Comparison of ENCODE assay signal across 9 cellular contexts in genomic region chr12:100566887-100567637, GRCh38. TPM values are rescaled to one million over a fixed set of nuclear protein-coding genes. Genes with fewer than 3 reads are reported as not detected.
DNase-seq lines count a peak whose midpoint lies in the region; ATAC-seq and TF ChIP-seq lines count a peak whose summit lies in the region.
"Had no signal": no experiment of that assay in that cellular context is flagged by ENCODE, and none has a peak within 500 bp of the region (broad histone marks: within the 10 kb centered on the region; RNA-seq: fewer than 3 reads in every experiment).

No MANE protein-coding gene starts in this region.

- no peak for TF ChIP-seq CTCF in GM12864 (IDR thresholded peaks at IDR 0.05; ENCODE audit: low read depth, low read length, missing control alignments)
- TF ChIP-seq CTCF in heart right ventricle (IDR thresholded peaks at IDR 0.05), result no peak
- TF ChIP-seq CTCF in neural progenitor cell (IDR thresholded peaks at IDR 0.05), result no peak

- H3K9me3 Mint-ChIP-seq in neural progenitor cell, result no peaks in the 10 kb centered on the region
- H3K9me3 Mint-ChIP-seq in immature natural killer cell, result peaks cover 0 to 1% (median 0%) of the 10 kb centered on the region in 6 donors
- H3K9me3 Mint-ChIP-seq in CD8-positive, alpha-beta memory T cell, result no peaks in the 10 kb centered on the region

- H3K4me1 ChIP-seq in heart right ventricle, result peaks cover 0 to 31% (median 15%) of the 10 kb centered on the region in 9 donors
- peaks cover 23% of the 10 kb centered on the region for H3K4me1 ChIP-seq in neural progenitor cell
- H3K4me1 ChIP-seq in CD8-positive, alpha-beta memory T cell (ENCODE audit: insufficient read depth, low read length), result no peaks in the 10 kb centered on the region
- H3K4me1 ChIP-seq: tibial artery had no signal

- no peak overlapping the region for H3K4me2 ChIP-seq in neural progenitor cell

- H3F3A ChIP-seq in neural progenitor cell (ENCODE audit: low read depth), result no peaks in the 10 kb centered on the region

- H3K27ac Mint-ChIP-seq in neural progenitor cell, result no peak overlapping the region
- no peak overlapping the region for H3K27ac Mint-ChIP-seq in immature natural killer cell
- no peak overlapping the region for H3K27ac Mint-ChIP-seq in CD8-positive, alpha-beta memory T cell

- H3K36me3 Mint-ChIP-seq in neural progenitor cell, result no peaks in the 10 kb centered on the region
- no peaks in the 10 kb centered on the region for H3K36me3 Mint-ChIP-seq in immature natural killer cell
- peaks cover 0 to 1% (median 0%) of the 10 kb centered on the region in 3 donors for H3K36me3 Mint-ChIP-seq in CD8-positive, alpha-beta memory T cell

- H3K27me3 ChIP-seq in heart right ventricle, result no peaks in the 10 kb centered on the region
- peaks cover 12% of the 10 kb centered on the region for H3K27me3 ChIP-seq in neural progenitor cell
- H3K27me3 ChIP-seq in CD8-positive, alpha-beta memory T cell (ENCODE audit: insufficient read depth, low read length, poor library complexity, severe bottlenecking), result no peaks in the 10 kb centered on the region
- H3K27me3 ChIP-seq: tibial artery had no signal

- no peak overlapping the region for H3K9ac ChIP-seq in neural progenitor cell

- intact Hi-C loops in heart right ventricle (cut with DNase I), result no loop called here

- no peaks in the 10 kb centered on the region for H3K79me2 ChIP-seq in neural progenitor cell (ENCODE audit: low read depth)

- no peaks in the 10 kb centered on the region for H4K20me1 ChIP-seq in neural progenitor cell (ENCODE audit: low read depth)

- no peak overlapping the region for H3K4me3 ChIP-seq in GM12864 (ENCODE audit: low read depth, low read length)
- H3K4me3 ChIP-seq in heart right ventricle, result no peak overlapping the region
- H3K4me3 ChIP-seq in neural progenitor cell, result no peak overlapping the region
- H3K4me3 ChIP-seq in CD8-positive, alpha-beta memory T cell (ENCODE audit: low read length), result no peak overlapping the region
- H3K4me3 ChIP-seq: tibial artery had no signal

- no peak overlapping the region for H3K4me3 Mint-ChIP-seq in neural progenitor cell
- no peak overlapping the region for H3K4me3 Mint-ChIP-seq in immature natural killer cell
- no peak overlapping the region for H3K4me3 Mint-ChIP-seq in CD8-positive, alpha-beta memory T cell

- H3K27ac ChIP-seq in heart right ventricle (no peak overlapping the region), neural progenitor cell (no peak overlapping the region)
- no peak overlapping the region for H3K27ac ChIP-seq in CD8-positive, alpha-beta memory T cell (ENCODE audit: low read depth, low read length)
- H3K27ac ChIP-seq: tibial artery had no signal

- peaks cover 7% of the 10 kb centered on the region for H3K4me1 Mint-ChIP-seq in neural progenitor cell
- H3K4me1 Mint-ChIP-seq in immature natural killer cell, result no peaks in the 10 kb centered on the region
- no peaks in the 10 kb centered on the region for H3K4me1 Mint-ChIP-seq in CD8-positive, alpha-beta memory T cell

- ATAC-seq in GM21447 (IDR thresholded peaks at IDR 0.05; ENCODE audit: unreplicated experiment) (peak; percentile 97), HG03558 (IDR thresholded peaks at IDR 0.05; ENCODE audit: extremely low read depth, unreplicated experiment) (peak; percentile 81), heart right ventricle (peak in 7 of 8 donors; percentile 60 to 81 (median 73))

- H2AFZ ChIP-seq in neural progenitor cell (replicated peaks), result no peak overlapping the region

- 37 to 40% methylated on average over 3 of the region's 3 CpGs for WGBS in heart right ventricle, 2 donors

- POLR2A ChIA-PET in CD8-positive, alpha-beta memory T cell (lab: Charles Lee), result no interaction called here

- DNase-seq in GM12864 (ENCODE audit: low read depth) (peak; percentile 75), heart right ventricle (peak in 1 of 2 donors; percentile 27), neural progenitor cell (ENCODE audit: low spot score) (no peak), immature natural killer cell (no peak), AG08395 (ENCODE audit: low spot score) (no peak)
- no peak for DNase-seq in CD8-positive, alpha-beta memory T cell

- no peaks in the 10 kb centered on the region for H3K27me3 Mint-ChIP-seq in neural progenitor cell (ENCODE audit: insufficient read depth, low read depth)
- peaks cover 0 to 4% (median 4%) of the 10 kb centered on the region in 3 donors for H3K27me3 Mint-ChIP-seq in immature natural killer cell (ENCODE audit: low read depth in 3 of 3)
- peaks cover 8 to 28% of the 10 kb centered on the region in 2 donors for H3K27me3 Mint-ChIP-seq in CD8-positive, alpha-beta memory T cell

- H3K9me3 ChIP-seq in heart right ventricle (no peaks in the 10 kb centered on the region), neural progenitor cell (ENCODE audit: low read depth) (no peaks in the 10 kb centered on the region)
- H3K9me3 ChIP-seq in CD8-positive, alpha-beta memory T cell (ENCODE audit: low read length), result no peaks in the 10 kb centered on the region
- H3K9me3 ChIP-seq: tibial artery had no signal

- CTCF ChIA-PET in CD8-positive, alpha-beta memory T cell (lab: Charles Lee), result no interaction called here

- H3K36me3 ChIP-seq in heart right ventricle, result no peaks in the 10 kb centered on the region
- H3K36me3 ChIP-seq in neural progenitor cell, result no peaks in the 10 kb centered on the region
- no peaks in the 10 kb centered on the region for H3K36me3 ChIP-seq in CD8-positive, alpha-beta memory T cell (ENCODE audit: insufficient read depth, low read length)
- H3K36me3 ChIP-seq: tibial artery had no signal

RNA-seq across cellular contexts. Expression of gene GAS2L3, which starts 6.4 kb away (rescaled TPM):
- 1 to 10 TPM; 1.3 to 5.6 (median 2.0) TPM for total RNA-seq in heart right ventricle
- 1 to 10 TPM in 1 of 2 donors, under 1 TPM in 1; 0.43 to 1.5 TPM for polyA plus RNA-seq in heart right ventricle
- 40.6 and 57.6 TPM in 2 replicates for total RNA-seq in neural progenitor cell (ENCODE audit: low replicate concordance)
- polyA plus RNA-seq in immature natural killer cell, result under 1 TPM in 1 of 3 donors, not detected in 2; 0.30 TPM
- under 1 TPM; 0.42 to 0.75 TPM for total RNA-seq in CD8-positive, alpha-beta memory T cell
- polyA plus RNA-seq in CD8-positive, alpha-beta memory T cell, result not detected
